ENCODE assay signal across 22 cellular contexts in genomic region chr6:136117081-136117480, GRCh38.
"Had no signal": no experiment of that assay in that cellular context is flagged by ENCODE, and none has a peak within 500 bp of the region (broad histone marks: within the 10 kb centered on the region; RNA-seq: fewer than 3 reads in every experiment).

No MANE protein-coding gene starts in this region.

- H3K27me3 Mint-ChIP-seq: activated naive CD4-positive, alpha-beta T cell treated with anti-CD3 and anti-CD28 coated beads, Interleukin-2, amount 50 U/mL, for 24 hours had no signal

- H3K4me3 Mint-ChIP-seq: activated CD4-positive, alpha-beta T cell treated with anti-CD3 and anti-CD28 coated beads, Interleukin-2, amount 10 ng/mL, durations not matched to agents 7 days and 5 days; activated CD8-positive, alpha-beta T cell treated with anti-CD3 and anti-CD28 coated beads, Interleukin-2, amount 10 ng/mL, durations not matched to agents 7 days and 5 days; activated naive CD4-positive, alpha-beta T cell treated with anti-CD3 and anti-CD28 coated beads, Interleukin-2, amount 50 U/mL, for 24 hours; activated T-helper 1 cell treated with anti-CD3 and anti-CD28 coated beads, Interleukin-12 subunit alpha, Interleukin-12 subunit beta, Interleukin-2, Interleukin-4 antibody, amounts not matched to agents 30 ng/mL and 10 ng/mL and 1 ng/mL, durations not matched to agents 14 hours and 24 hours and 36 hours; naive thymus-derived CD4-positive, alpha-beta T cell; neural crest cell had no signal

- H3K27ac Mint-ChIP-seq: activated CD4-positive, alpha-beta T cell treated with anti-CD3 and anti-CD28 coated beads, Interleukin-2, amount 10 ng/mL, durations not matched to agents 7 days and 5 days; activated CD8-positive, alpha-beta T cell treated with anti-CD3 and anti-CD28 coated beads, Interleukin-2, amount 10 ng/mL, durations not matched to agents 7 days and 5 days; activated naive CD4-positive, alpha-beta T cell treated with anti-CD3 and anti-CD28 coated beads, Interleukin-2, amount 50 U/mL, for 24 hours; activated T-helper 1 cell treated with anti-CD3 and anti-CD28 coated beads, Interleukin-12 subunit alpha, Interleukin-12 subunit beta, Interleukin-2, Interleukin-4 antibody, amounts not matched to agents 30 ng/mL and 10 ng/mL and 1 ng/mL, durations not matched to agents 14 hours and 24 hours and 36 hours; naive thymus-derived CD4-positive, alpha-beta T cell had no signal

- ATAC-seq: activated CD8-positive, alpha-beta T cell treated with anti-CD3 and anti-CD28 coated beads, Interleukin-2, amount 10 ng/mL, durations not matched to agents 7 days and 5 days; lower lobe of right lung; naive thymus-derived CD4-positive, alpha-beta T cell; SK-N-SH treated with all-trans-retinoic acid at 6 μM for 48 hours; upper lobe of right lung had no signal

- H3K9me3 Mint-ChIP-seq: activated CD4-positive, alpha-beta T cell treated with anti-CD3 and anti-CD28 coated beads, Interleukin-2, amount 10 ng/mL, durations not matched to agents 7 days and 5 days; activated naive CD4-positive, alpha-beta T cell treated with anti-CD3 and anti-CD28 coated beads, Interleukin-2, amount 50 U/mL, for 24 hours; activated T-helper 1 cell treated with anti-CD3 and anti-CD28 coated beads, Interleukin-12 subunit alpha, Interleukin-12 subunit beta, Interleukin-2, Interleukin-4 antibody, amounts not matched to agents 30 ng/mL and 10 ng/mL and 1 ng/mL, durations not matched to agents 14 hours and 24 hours and 36 hours; naive thymus-derived CD4-positive, alpha-beta T cell had no signal

- DNase-seq: activated CD4-positive, alpha-beta T cell treated with anti-CD3 and anti-CD28 coated beads, Interleukin-2, amount 10 ng/mL, durations not matched to agents 7 days and 5 days; activated CD4-positive, CD25-positive, alpha-beta regulatory T cell treated with anti-CD3 and anti-CD28 coated beads, Interleukin-2, amount 50 U/mL, for 72 hours; activated CD8-positive, alpha-beta T cell treated with anti-CD3 and anti-CD28 coated beads, Interleukin-2, amount 10 ng/mL, durations not matched to agents 7 days and 5 days; activated gamma-delta T cell treated with Interleukin-2 at 50 U/mL for 16 hours; aorta; central memory CD4-positive, alpha-beta T cell; dermis blood vessel endothelial cell; effector memory CD4-positive, alpha-beta T cell; kidney; lower lobe of right lung; naive thymus-derived CD4-positive, alpha-beta T cell; occipital lobe; posterior cingulate gyrus; sigmoid colon; stimulated activated CD4-positive, alpha-beta T cell treated with anti-CD3 and anti-CD28 coated beads, Interleukin-2, amount 100 ng/mL, for 48 hours; stimulated activated naive CD4-positive, alpha-beta T cell; thyroid gland; upper lobe of right lung had no signal

- H3K4me1 Mint-ChIP-seq: activated CD4-positive, alpha-beta T cell treated with anti-CD3 and anti-CD28 coated beads, Interleukin-2, amount 10 ng/mL, durations not matched to agents 7 days and 5 days; activated naive CD4-positive, alpha-beta T cell treated with anti-CD3 and anti-CD28 coated beads, Interleukin-2, amount 50 U/mL, for 24 hours had no signal
